Comparison of ENCODE assay signal across 20 cellular contexts in genomic region chr15:96183927-96184266, GRCh38.
DNase-seq lines count a peak whose midpoint lies in the region; ATAC-seq, FAIRE-seq and TF ChIP-seq lines count a peak whose summit lies in the region.
"Had no signal": no experiment of that assay in that cellular context is flagged by ENCODE, and none has a peak within 500 bp of the region (broad histone marks: within the 10 kb centered on the region; RNA-seq: fewer than 3 reads in every experiment).

No MANE protein-coding gene starts in this region.

- no peaks in the 10 kb centered on the region for H3K9me3 ChIP-seq in A549
- no peaks in the 10 kb centered on the region for H3K9me3 ChIP-seq in body of pancreas
- no peaks in the 10 kb centered on the region for H3K9me3 ChIP-seq in liver (ENCODE audit: control insufficient read depth in 4 of 4, low read length in 3 of 4)
- H3K9me3 ChIP-seq: SJCRH30 had no signal

- WGBS in A549 (ENCODE audit: missing lambda C conversion rate) = 2% methylated on average over 3 of the region's 3 CpGs
- WGBS in body of pancreas, 2 donors = 11 to 14% methylated on average over 3 of the region's 3 CpGs
- WGBS in liver = 29% methylated on average over 3 of the region's 3 CpGs

- H3K4me2 ChIP-seq in A549 = peak overlapping the region; percentile 76

- ATAC-seq in A549 (peak; percentile 28 to 67; a peak in 3 of 6 replicates), body of pancreas (no peak), HG03108 (IDR thresholded peaks at IDR 0.05; ENCODE audit: unreplicated experiment) (no peak)
- ATAC-seq: Panc1 had no signal

- no peaks in the 10 kb centered on the region for H3K36me3 ChIP-seq in body of pancreas (replicated peaks in 1 of 2; ENCODE audit: insufficient read depth in 1 of 2, low read depth in 2 of 2)
- no peaks in the 10 kb centered on the region for H3K36me3 ChIP-seq in liver (ENCODE audit: control insufficient read depth in 4 of 4, insufficient read depth in 3 of 4, low read depth in 1 of 4, low read length in 3 of 4)
- H3K36me3 ChIP-seq: SJCRH30 had no signal

- H3K4me1 ChIP-seq in A549 (peaks cover 36% of the 10 kb centered on the region), body of pancreas (peaks cover 22% of the 10 kb centered on the region), liver (ENCODE audit: control insufficient read depth in 4 of 4, insufficient read depth in 4 of 4, low read length in 3 of 4) (peaks cover 4 to 33% (median 25%) of the 10 kb centered on the region in 4 donors)

- POLR2A ChIA-PET in A549 (lab: Yijun Ruan, JAX) = no interaction called here

- H3K9ac ChIP-seq in liver (ENCODE audit: low read depth in 1 of 2, low read length in 2 of 2) = peak overlapping the region in 1 of 2 donors; percentile 63

- TF ChIP-seq RAD21 in A549 (conservative IDR thresholded peaks at IDR 0.05 in 1 of 2, IDR thresholded peaks at IDR 0.05 in 1 of 2) = no peak
- TF ChIP-seq RAD21 in liver (IDR thresholded peaks at IDR 0.05) = no peak

- H3K4me3 ChIP-seq in A549 = peak overlapping the region; percentile 11; the same call in 1 of the 3 replicates
- no peak overlapping the region for H3K4me3 ChIP-seq in body of pancreas
- H3K4me3 ChIP-seq in liver (ENCODE audit: low read depth in 1 of 3, low read length in 3 of 3) = peak overlapping the region in 1 of 3 donors; percentile 14
- H3K4me3 ChIP-seq: SJCRH30 had no signal

- no peak for TF ChIP-seq EP300 in A549 (IDR thresholded peaks at IDR 0.05)

- no peak for TF ChIP-seq POLR2A in A549 (IDR thresholded peaks at IDR 0.05; ENCODE audit: low read length)
- no peak for TF ChIP-seq POLR2A in body of pancreas (IDR thresholded peaks at IDR 0.05)

- FAIRE-seq in A549 (lab: Jason Lieb, UNC) = no peak
- FAIRE-seq: A204.1, GM12891, H54, HTR-8/SVneo had no signal

- DNase-seq in A549 (ENCODE audit: low read depth in 1 of 2, low spot score in 1 of 2) = peak in 1 of 2 experiments; percentile 55
- DNase-seq in body of pancreas = no peak
- DNase-seq in renal cortical epithelial cell (ENCODE audit: low read depth) = peak; percentile 72
- DNase-seq in inferior parietal cortex (ENCODE audit: extremely low spot score) = no peak
- DNase-seq in DMS 273 treated with DMSO at 0.1 percent for 48 hours (lab: John Stamatoyannopoulos, UW) = no peak
- DNase-seq in NCI-H1092 treated with DMSO at 0.1 percent for 48 hours (lab: John Stamatoyannopoulos, UW) = no peak
- DNase-seq: CD4-positive, alpha-beta T cell; HFFc6; Karpas-422; NCI-H1436; NCI-H2029; NCI-H446 treated with DMSO at 0.1 percent for 48 hours; SJCRH30 had no signal

- intact Hi-C loops in body of pancreas (cut with DNase I) = no loop called here

- TF ChIP-seq CTCF in A549 (IDR thresholded peaks at IDR 0.05) (no peak), body of pancreas (IDR thresholded peaks at IDR 0.05) (no peak), liver (IDR thresholded peaks at IDR 0.05; ENCODE audit: low read depth, low read length, missing input control) (no peak)

- CTCF ChIA-PET in A549 (lab: Yijun Ruan, JAX) = no interaction called here

- H3K27ac ChIP-seq in A549 = peak overlapping the region; percentile 73 to 77
- H3K27ac ChIP-seq in body of pancreas = peak overlapping the region in 3 of 4 donors; percentile 2 to 70 (median 34)
- H3K27ac ChIP-seq in liver (ENCODE audit: low read depth in 1 of 2, low read length in 2 of 2) = peak overlapping the region; percentile 49 to 77
- H3K27ac ChIP-seq: SJCRH30 had no signal

- H3K27me3 ChIP-seq in body of pancreas = no peaks in the 10 kb centered on the region
- H3K27me3 ChIP-seq in liver (ENCODE audit: control insufficient read depth in 4 of 4, insufficient read depth in 4 of 4, low read length in 3 of 4) = no peaks in the 10 kb centered on the region
- H3K27me3 ChIP-seq: SJCRH30 had no signal

TF ChIP-seq in A549, 52 proteins besides CTCF, POLR2A, EP300 and RAD21:
- no peak for TF ChIP-seq HES2 (IDR thresholded peaks at IDR 0.05)
- TF ChIP-seq GATA3 (IDR thresholded peaks at IDR 0.05; ENCODE audit: borderline replicate concordance) = 0 out of 2 replicates have a peak, but pooled peaks have one; percentile 56
- 0 out of 4 replicates have a peak, but pooled peaks of 1 of the 2 experiments have one; percentile 40 for TF ChIP-seq CEBPB (IDR thresholded peaks at IDR 0.05)
TF ChIP-seq in A549: peak in this region for 2.

TF ChIP-seq in liver, 16 proteins besides CTCF, POLR2A, EP300 and RAD21:
- TF ChIP-seq HNF4A (conservative IDR thresholded peaks at IDR 0.05) (peak; percentile 30 to 50), ATF3 (IDR thresholded peaks at IDR 0.05) (no peak), SP1 (IDR thresholded peaks at IDR 0.05) (peak; percentile 76), MAX (IDR thresholded peaks at IDR 0.05) (no peak), ZBTB33 (IDR thresholded peaks at IDR 0.05) (no peak), FOXA2 (IDR thresholded peaks at IDR 0.05) (peak; percentile 46), RXRA (IDR thresholded peaks at IDR 0.05) (peak in 1 of 2 donors; percentile 12), GABPA (IDR thresholded peaks at IDR 0.05 in 1 of 2, conservative IDR thresholded peaks at IDR 0.05 in 1 of 2) (no peak), NR2F2 (IDR thresholded peaks at IDR 0.05) (no peak), FOXA1 (IDR thresholded peaks at IDR 0.05) (no peak), TAF1 (conservative IDR thresholded peaks at IDR 0.05) (peak; percentile 14), YY1 (IDR thresholded peaks at IDR 0.05) (no peak), HNF4G (IDR thresholded peaks at IDR 0.05) (no peak), EGR1 (IDR thresholded peaks at IDR 0.05; ENCODE audit: low read depth in 2 of 2) (no peak), JUND (IDR thresholded peaks at IDR 0.05) (peak; percentile 15 to 23), REST (IDR thresholded peaks at IDR 0.05) (no peak)

Comparison
In these comparisons a context has a peak if more than half of its experiments do, and no peak if none do; other contexts are left out.
1. ATAC-seq: peak in A549 (2 of 2); none in body of pancreas (single experiment) and HG03108 (single experiment).
2. Peak in every context shown above with its lines, with median percentiles within 50 percentile points of each other: H3K27ac ChIP-seq.